Comparison of ENCODE assay signal across 8 cellular contexts in genomic region chr14:23237772-23238594, GRCh38. TPM values are rescaled to one million over a fixed set of nuclear protein-coding genes. Genes with fewer than 3 reads are reported as not detected.
DNase-seq lines count a peak whose midpoint lies in the region; ATAC-seq and TF ChIP-seq lines count a peak whose summit lies in the region.

RNF212B (plus strand) TSS chr14:23237936; CDS start chr14:23240346, 2,410 bp downstream.

- H4K91ac ChIP-seq in mesenchymal stem cell (ENCODE audit: low read length) = no peak within 1 kb of the TSS

- H3K9me3 Mint-ChIP-seq in endodermal cell = peaks cover 4% of the 10 kb centered on the region

- no peak within 1 kb of the TSS for H2BK120ac ChIP-seq in mesenchymal stem cell (ENCODE audit: low read depth, low read length)

- ATAC-seq in GM18517 (IDR thresholded peaks at IDR 0.05; ENCODE audit: unreplicated experiment) = no peak

- H3K9me3 ChIP-seq in ES-I3 (ENCODE audit: control insufficient read depth, insufficient read depth, low read length) = no peaks in the 10 kb centered on the region
- no peaks in the 10 kb centered on the region for H3K9me3 ChIP-seq in endodermal cell (ENCODE audit: control insufficient read depth, low read length)
- no peaks in the 10 kb centered on the region for H3K9me3 ChIP-seq in mesenchymal stem cell (ENCODE audit: control insufficient read depth, low read length)

- H2BK12ac ChIP-seq in mesenchymal stem cell (ENCODE audit: low read length in 2 of 2) = no peak within 1 kb of the TSS

- DNase-seq in HK-2 (ENCODE audit: unreplicated experiment) (peak; percentile 83), NOMO-1 (lab: John Stamatoyannopoulos, UW; ENCODE audit: unreplicated experiment in 2 of 2) (peak; percentile 76 to 91), endodermal cell (peak; percentile 98), mesenchymal stem cell (peak; percentile 69)
- peak; percentile 32 for DNase-seq in activated CD8-positive, alpha-beta memory T cell treated with anti-CD3 and anti-CD28 coated beads, Interleukin-2, amount 50 U/mL, for 1 hour (ENCODE audit: extremely low read depth)
- DNase-seq in stimulated activated CD4-positive, alpha-beta T cell treated with anti-CD3 and anti-CD28 coated beads, TNF-alpha, amount 100 ng/mL, for 4 hours (ENCODE audit: low read depth in 3 of 3) = peak; percentile 67 to 76 (median 67)

- H3K4me3 ChIP-seq in endodermal cell (ENCODE audit: low read length) (peak within 1 kb of the TSS; percentile 72), mesenchymal stem cell (ENCODE audit: insufficient read depth in 1 of 2, low read depth in 1 of 2, low read length in 2 of 2) (peak within 1 kb of the TSS; percentile 33 to 74)

- no peaks in the 10 kb centered on the region for H3K36me3 Mint-ChIP-seq in endodermal cell (ENCODE audit: low read depth)

- no peak within 1 kb of the TSS for H3K27ac Mint-ChIP-seq in endodermal cell

- no peaks in the 10 kb centered on the region for H3K79me1 ChIP-seq in mesenchymal stem cell (replicated peaks; ENCODE audit: low read length, poor library complexity, severe bottlenecking)

- H3K4me3 Mint-ChIP-seq in endodermal cell = peak within 1 kb of the TSS; percentile 46

- no peak within 1 kb of the TSS for H3K23ac ChIP-seq in mesenchymal stem cell (ENCODE audit: low read length in 2 of 2)

- H3K4me1 ChIP-seq in ES-I3 (ENCODE audit: insufficient read depth, low read length) = peaks cover 3% of the 10 kb centered on the region; the same call in 1 of the 2 replicates
- H3K4me1 ChIP-seq in endodermal cell (ENCODE audit: control insufficient read depth, insufficient read depth, low read length) = no peaks in the 10 kb centered on the region
- peaks cover 5% of the 10 kb centered on the region for H3K4me1 ChIP-seq in mesenchymal stem cell (ENCODE audit: control insufficient read depth, insufficient read depth, low read depth, low read length)

- peak within 1 kb of the TSS; percentile 73 for H3K9ac ChIP-seq in ES-I3 (ENCODE audit: low read depth, low read length)
- H3K9ac ChIP-seq in endodermal cell (ENCODE audit: extremely low read depth, low read length, poor library complexity, severe bottlenecking) = no peak within 1 kb of the TSS
- peak within 1 kb of the TSS; percentile 67 for H3K9ac ChIP-seq in mesenchymal stem cell (ENCODE audit: low read length)

- no peak within 1 kb of the TSS for H3K14ac ChIP-seq in mesenchymal stem cell (ENCODE audit: low read length in 2 of 2)

- no peak within 1 kb of the TSS for H2BK5ac ChIP-seq in mesenchymal stem cell (ENCODE audit: low read depth, low read length, poor library complexity, severe bottlenecking)

- peak within 1 kb of the TSS in 1 of 2 experiments; percentile 21 for H3K18ac ChIP-seq in mesenchymal stem cell (ENCODE audit: low read depth in 1 of 2, low read length in 2 of 2)

- no peak for TF ChIP-seq CTCF in endodermal cell (conservative IDR thresholded peaks at IDR 0.05)

- H3K4me1 Mint-ChIP-seq in endodermal cell = no peaks in the 10 kb centered on the region

- peak within 1 kb of the TSS; percentile 94 for H3K4me2 ChIP-seq in mesenchymal stem cell (ENCODE audit: low read length, poor library complexity, severe bottlenecking)

- H3K27ac ChIP-seq in endodermal cell (ENCODE audit: low read depth, low read length) (no peak within 1 kb of the TSS), mesenchymal stem cell (ENCODE audit: low read length, poor library complexity, severe bottlenecking) (no peak within 1 kb of the TSS)

- no peak within 1 kb of the TSS for H3K4ac ChIP-seq in mesenchymal stem cell (ENCODE audit: low read depth in 1 of 2, low read length in 2 of 2)

- no peaks in the 10 kb centered on the region for H3K27me3 Mint-ChIP-seq in endodermal cell (ENCODE audit: insufficient read depth)

- H2AFZ ChIP-seq in mesenchymal stem cell (ENCODE audit: low read depth, low read length) = peak within 1 kb of the TSS; percentile 81

- whole genome bisulfite sequencing in endodermal cell (ENCODE audit: insufficient coverage in 1 of 2, insufficient read length in 1 of 2), 2 experiments = 41 to 58% methylated on average over 23 to 39 of the region's 39 CpGs
- WGBS in mesenchymal stem cell = 45% methylated on average over 34 of the region's 39 CpGs

- H3K36me3 ChIP-seq in ES-I3 (ENCODE audit: insufficient read depth, low read length) (no peaks in the 10 kb centered on the region), endodermal cell (ENCODE audit: control insufficient read depth, insufficient read depth, low read length) (no peaks in the 10 kb centered on the region), mesenchymal stem cell (ENCODE audit: control insufficient read depth in 1 of 2, insufficient read depth in 2 of 2, low read depth in 1 of 2, low read length in 2 of 2) (no peaks in the 10 kb centered on the region)

- no peak within 1 kb of the TSS for H2BK15ac ChIP-seq in mesenchymal stem cell (ENCODE audit: low read depth, poor library complexity, severe bottlenecking)

- H3K27me3 ChIP-seq in endodermal cell (ENCODE audit: control insufficient read depth, insufficient read depth, low read length, poor library complexity, severe bottlenecking) (no peaks in the 10 kb centered on the region), mesenchymal stem cell (ENCODE audit: control insufficient read depth in 1 of 2, insufficient read depth in 1 of 2, low read length in 2 of 2) (peaks cover 0 to 5% of the 10 kb centered on the region in 2 experiments)

- H2AK5ac ChIP-seq in mesenchymal stem cell (ENCODE audit: low read length, severe bottlenecking) = no peak within 1 kb of the TSS

- no peak within 1 kb of the TSS for H4K8ac ChIP-seq in mesenchymal stem cell (ENCODE audit: low read length)

RNA-seq across cellular contexts. Expression of gene RNF212B, which starts in this region (rescaled TPM):
- not detected for total RNA-seq in endodermal cell
- polyA plus RNA-seq in endodermal cell (2013, experiment 1 of 2) = not detected
- not detected for polyA plus RNA-seq in endodermal cell (2013, experiment 2 of 2)
- not detected for polyA plus RNA-seq in mesenchymal stem cell (2013, experiment 1 of 2)
- polyA plus RNA-seq in mesenchymal stem cell (2013, experiment 2 of 2) = not detected

Comparison
In these comparisons a context has a peak if more than half of its experiments do, and no peak if none do; other contexts are left out.
1. Peak in DNase-seq and H3K4me3 ChIP-seq in endodermal cell; RNA of the gene not detected or under 1 TPM.
2. DNase-seq: peak in every context shown above with its lines; median percentile 98 in endodermal cell; 84 in NOMO-1; 83 in HK-2; 69 in mesenchymal stem cell; 67 in stimulated activated CD4-positive, alpha-beta T cell treated with anti-CD3 and anti-CD28 coated beads, TNF-alpha, amount 100 ng/mL, for 4 hours; 32 in activated CD8-positive, alpha-beta memory T cell treated with anti-CD3 and anti-CD28 coated beads, Interleukin-2, amount 50 U/mL, for 1 hour.